Comparison of ENCODE assay signal across 27 cellular contexts in the genomic region with DNA sequence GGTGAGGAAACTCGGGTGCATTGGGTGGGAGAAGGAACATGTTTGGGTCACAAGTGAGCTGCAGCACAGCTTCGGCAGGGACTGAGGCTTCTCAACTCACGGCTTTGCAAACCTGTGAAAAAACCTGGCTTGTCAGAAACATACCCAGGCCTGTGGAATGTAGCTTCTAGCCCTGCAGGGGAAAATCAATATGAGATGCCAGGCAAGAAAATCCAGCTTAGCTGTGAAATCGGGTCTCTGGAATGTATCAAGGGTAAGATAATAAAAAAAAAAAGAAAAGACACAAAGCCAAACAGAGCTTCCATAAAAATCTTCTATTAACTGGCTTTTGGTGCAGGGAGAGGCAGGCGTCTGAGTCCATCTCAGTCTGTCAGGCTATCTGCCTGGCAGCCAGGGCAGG. TPM values are rescaled to one million over a fixed set of nuclear protein-coding genes. Genes with fewer than 3 reads are reported as not detected.
DNase-seq lines count a peak whose midpoint lies in the region; ATAC-seq and TF ChIP-seq lines count a peak whose summit lies in the region.
"Had no signal": no experiment of that assay in that cellular context is flagged by ENCODE, and none has a peak within 500 bp of the region (broad histone marks: within the 10 kb centered on the region; RNA-seq: fewer than 3 reads in every experiment).

No MANE protein-coding gene starts in this region.

- H3K4me2 ChIP-seq in smooth muscle cell, result no peak overlapping the region
- H3K4me2 ChIP-seq: A549, SK-N-SH had no signal

- H3K27me3 Mint-ChIP-seq in HFFc6 (ENCODE audit: insufficient read depth), result no peaks in the 10 kb centered on the region
- no peaks in the 10 kb centered on the region for H3K27me3 Mint-ChIP-seq in activated T-helper 17 cell treated with anti-CD3 and anti-CD28 coated beads, Interleukin-2, amount 50 U/mL, for 72 hours
- no peaks in the 10 kb centered on the region for H3K27me3 Mint-ChIP-seq in activated T-helper 1 cell treated with anti-CD3 and anti-CD28 coated beads, Interleukin-12 subunit alpha, Interleukin-12 subunit beta, Interleukin-2, Interleukin-4 antibody, amounts not matched to agents 30 ng/mL and 10 ng/mL and 1 ng/mL, durations not matched to agents 14 hours and 24 hours and 36 hours (ENCODE audit: insufficient read depth)
- H3K27me3 Mint-ChIP-seq: CD4-positive, alpha-beta memory T cell had no signal

- no peak overlapping the region for H3K4me3 Mint-ChIP-seq in HFFc6
- no peak overlapping the region for H3K4me3 Mint-ChIP-seq in activated T-helper 17 cell treated with anti-CD3 and anti-CD28 coated beads, Interleukin-2, amount 50 U/mL, for 72 hours
- no peak overlapping the region for H3K4me3 Mint-ChIP-seq in activated T-helper 1 cell treated with anti-CD3 and anti-CD28 coated beads, Interleukin-12 subunit alpha, Interleukin-12 subunit beta, Interleukin-2, Interleukin-4 antibody, amounts not matched to agents 30 ng/mL and 10 ng/mL and 1 ng/mL, durations not matched to agents 14 hours and 24 hours and 36 hours
- H3K4me3 Mint-ChIP-seq: CD4-positive, alpha-beta memory T cell; H9 had no signal

- H4K20me1 ChIP-seq in smooth muscle cell (ENCODE audit: low read depth), result no peaks in the 10 kb centered on the region

- no peak overlapping the region for H3K9ac ChIP-seq in smooth muscle cell (ENCODE audit: low read depth)
- H3K9ac ChIP-seq: GM23248, SK-N-SH had no signal

- H3K79me2 ChIP-seq in smooth muscle cell (ENCODE audit: low read depth), result no peaks in the 10 kb centered on the region

- H3K4me3 ChIP-seq in smooth muscle cell, result no peak overlapping the region
- H3K4me3 ChIP-seq: A549, GM12878, GM23248, MG63 had no signal

- H3K27ac ChIP-seq in smooth muscle cell (ENCODE audit: low read depth), result peak overlapping the region; percentile 11
- H3K27ac ChIP-seq: GM23248 had no signal

- no peak for TF ChIP-seq CTCF in HFFc6 (IDR thresholded peaks at IDR 0.05)
- no peak for TF ChIP-seq CTCF in smooth muscle cell (IDR thresholded peaks at IDR 0.05; ENCODE audit: borderline replicate concordance, insufficient read depth, poor library complexity, severe bottlenecking)

- peak overlapping the region; percentile 7; the same call in 1 of the 2 replicates for H3K27ac Mint-ChIP-seq in HFFc6
- H3K27ac Mint-ChIP-seq in activated T-helper 17 cell treated with anti-CD3 and anti-CD28 coated beads, Interleukin-2, amount 50 U/mL, for 72 hours, result peak overlapping the region; percentile 47
- H3K27ac Mint-ChIP-seq in activated T-helper 1 cell treated with anti-CD3 and anti-CD28 coated beads, Interleukin-12 subunit alpha, Interleukin-12 subunit beta, Interleukin-2, Interleukin-4 antibody, amounts not matched to agents 30 ng/mL and 10 ng/mL and 1 ng/mL, durations not matched to agents 14 hours and 24 hours and 36 hours, result no peak overlapping the region

- DNase-seq in HFFc6, result no peak
- DNase-seq in mucosa of gallbladder (ENCODE audit: low spot score), result peak; percentile 53
- no peak for DNase-seq in smooth muscle cell (lab: John Stamatoyannopoulos, UW; ENCODE audit: unreplicated experiment)
- DNase-seq in activated T-helper 1 cell treated with anti-CD3 and anti-CD28 coated beads, Interleukin-12 subunit alpha, Interleukin-12 subunit beta, Interleukin-2, Interleukin-4 antibody, amounts not matched to agents 30 ng/mL and 10 ng/mL and 1 ng/mL, durations not matched to agents 14 hours and 24 hours and 36 hours (ENCODE audit: low spot score), result no peak
- no peak for DNase-seq in T-helper 2 cell
- DNase-seq in NCI-H2081 (lab: John Stamatoyannopoulos, UW), result no peak
- DNase-seq: C1 segment of cervical spinal cord; CD4-positive, alpha-beta memory T cell; COR-L47; DMS79; EL; GDM1; GM23248; H9; KBM-7; MG63; NCI-H2029; NCI-H446 treated with DMSO at 0.1 percent for 48 hours; NCI-H526; NCI-H82; NK-92 treated with Interleukin-12 subunit alpha and Interleukin-12 subunit beta, amount 100 ng/mL, for 24 hours; RPMI8226; SHP77; SK-N-SH had no signal

- H3K9me3 ChIP-seq in smooth muscle cell (replicated peaks; ENCODE audit: low read depth), result no peaks in the 10 kb centered on the region
- H3K9me3 ChIP-seq: A549, MG63, SK-N-SH had no signal

- intact Hi-C loops in activated T-helper 1 cell treated with anti-CD3 and anti-CD28 coated beads, Interleukin-12 subunit alpha, Interleukin-12 subunit beta, Interleukin-2, Interleukin-4 antibody, amounts not matched to agents 30 ng/mL and 10 ng/mL and 1 ng/mL, durations not matched to agents 14 hours and 24 hours and 36 hours (cut with micrococcal nuclease), result no loop called here

- ATAC-seq in activated T-helper 17 cell treated with anti-CD3 and anti-CD28 coated beads, Interleukin-2, amount 50 U/mL, for 72 hours (replicated peaks), result no peak
- ATAC-seq: A549, GM12878 had no signal

- no peaks in the 10 kb centered on the region for H3K36me3 ChIP-seq in smooth muscle cell (ENCODE audit: low read depth)

- H3K27me3 ChIP-seq in smooth muscle cell (ENCODE audit: low read depth), result no peaks in the 10 kb centered on the region
- H3K27me3 ChIP-seq: MG63 had no signal

- no peak overlapping the region for H2AFZ ChIP-seq in smooth muscle cell (ENCODE audit: low read depth)
- H2AFZ ChIP-seq: GM23248 had no signal

- peaks cover 29% of the 10 kb centered on the region for H3K4me1 Mint-ChIP-seq in HFFc6 (ENCODE audit: low read depth)
- H3K4me1 Mint-ChIP-seq in activated T-helper 17 cell treated with anti-CD3 and anti-CD28 coated beads, Interleukin-2, amount 50 U/mL, for 72 hours, result no peaks in the 10 kb centered on the region
- H3K4me1 Mint-ChIP-seq in activated T-helper 1 cell treated with anti-CD3 and anti-CD28 coated beads, Interleukin-12 subunit alpha, Interleukin-12 subunit beta, Interleukin-2, Interleukin-4 antibody, amounts not matched to agents 30 ng/mL and 10 ng/mL and 1 ng/mL, durations not matched to agents 14 hours and 24 hours and 36 hours (ENCODE audit: low read depth), result peaks cover 11% of the 10 kb centered on the region
- H3K4me1 Mint-ChIP-seq: CD4-positive, alpha-beta memory T cell had no signal

- H3F3A ChIP-seq in smooth muscle cell (ENCODE audit: low read depth), result peaks cover 12% of the 10 kb centered on the region

- H3K9me3 Mint-ChIP-seq in HFFc6, result no peaks in the 10 kb centered on the region
- H3K9me3 Mint-ChIP-seq in activated T-helper 17 cell treated with anti-CD3 and anti-CD28 coated beads, Interleukin-2, amount 50 U/mL, for 72 hours, result no peaks in the 10 kb centered on the region
- no peaks in the 10 kb centered on the region for H3K9me3 Mint-ChIP-seq in activated T-helper 1 cell treated with anti-CD3 and anti-CD28 coated beads, Interleukin-12 subunit alpha, Interleukin-12 subunit beta, Interleukin-2, Interleukin-4 antibody, amounts not matched to agents 30 ng/mL and 10 ng/mL and 1 ng/mL, durations not matched to agents 14 hours and 24 hours and 36 hours
- H3K9me3 Mint-ChIP-seq: CD4-positive, alpha-beta memory T cell; H9 had no signal

- peaks cover 27% of the 10 kb centered on the region for H3K36me3 Mint-ChIP-seq in HFFc6 (ENCODE audit: low read depth)
- peaks cover 86% of the 10 kb centered on the region for H3K36me3 Mint-ChIP-seq in activated T-helper 17 cell treated with anti-CD3 and anti-CD28 coated beads, Interleukin-2, amount 50 U/mL, for 72 hours (ENCODE audit: low read depth)
- peaks cover 38% of the 10 kb centered on the region for H3K36me3 Mint-ChIP-seq in activated T-helper 1 cell treated with anti-CD3 and anti-CD28 coated beads, Interleukin-12 subunit alpha, Interleukin-12 subunit beta, Interleukin-2, Interleukin-4 antibody, amounts not matched to agents 30 ng/mL and 10 ng/mL and 1 ng/mL, durations not matched to agents 14 hours and 24 hours and 36 hours (ENCODE audit: low read depth)

- peaks cover 8% of the 10 kb centered on the region for H3K4me1 ChIP-seq in smooth muscle cell (ENCODE audit: low read depth)

- 70% methylated on average over 5 of the region's 5 CpGs for WGBS in smooth muscle cell (ENCODE audit: low lambda C conversion rate)

RNA-seq across cellular contexts. Expression of a gene that starts 28.5 kb away (rescaled TPM):
- total RNA-seq in HFFc6 (2021; fragmentation: NEBNext Ultra II Directional; extraction: Animal tissue kit (Norgen Biotek cat#: 25700)), result 100 to 1,000 TPM; 137 to 153 (median 150) TPM
- 100 to 1,000 TPM in 1 of 2 donors, 10 to 100 TPM in 1; 62.8 to 106 TPM for total RNA-seq in activated T-helper 17 cell treated with anti-CD3 and anti-CD28 coated beads, Interleukin-2, amount 50 U/mL, for 72 hours
- 106 TPM for total RNA-seq in mucosa of gallbladder
- 72.3 and 102 TPM in 2 replicates for total RNA-seq in smooth muscle cell
- 296 and 326 TPM in 2 replicates for polyA plus RNA-seq in smooth muscle cell
- 89.4 and 96.5 TPM in 2 replicates for total RNA-seq in activated T-helper 1 cell treated with anti-CD3 and anti-CD28 coated beads, Interleukin-12 subunit alpha, Interleukin-12 subunit beta, Interleukin-2, Interleukin-4 antibody, amounts not matched to agents 30 ng/mL and 10 ng/mL and 1 ng/mL, durations not matched to agents 14 hours and 24 hours and 36 hours

RNA-seq across cellular contexts. Expression of a gene that starts 28.9 kb away (rescaled TPM):
- 10 to 100 TPM; 24.9 to 28.6 (median 26.1) TPM for total RNA-seq in HFFc6 (2021; fragmentation: NEBNext Ultra II Directional; extraction: Animal tissue kit (Norgen Biotek cat#: 25700))
- 10 to 100 TPM; 17.8 to 29.7 TPM for total RNA-seq in activated T-helper 17 cell treated with anti-CD3 and anti-CD28 coated beads, Interleukin-2, amount 50 U/mL, for 72 hours
- total RNA-seq in mucosa of gallbladder, result 18.7 TPM
- 22.7 and 26.0 TPM in 2 replicates for total RNA-seq in smooth muscle cell
- polyA plus RNA-seq in smooth muscle cell, result 57.0 and 57.8 TPM in 2 replicates
- 28.4 and 28.5 TPM in 2 replicates for total RNA-seq in activated T-helper 1 cell treated with anti-CD3 and anti-CD28 coated beads, Interleukin-12 subunit alpha, Interleukin-12 subunit beta, Interleukin-2, Interleukin-4 antibody, amounts not matched to agents 30 ng/mL and 10 ng/mL and 1 ng/mL, durations not matched to agents 14 hours and 24 hours and 36 hours

RNA-seq across cellular contexts. Expression of a gene that starts 42.4 kb away (rescaled TPM):
- total RNA-seq in HFFc6 (2021; fragmentation: NEBNext Ultra II Directional; extraction: Animal tissue kit (Norgen Biotek cat#: 25700)), result 10 to 100 TPM; 60.1 to 73.6 (median 66.4) TPM
- 10 to 100 TPM; 62.0 to 79.4 TPM for total RNA-seq in activated T-helper 17 cell treated with anti-CD3 and anti-CD28 coated beads, Interleukin-2, amount 50 U/mL, for 72 hours
- total RNA-seq in mucosa of gallbladder (60.7 TPM), smooth muscle cell (27.8 and 32.1 TPM in 2 replicates)
- polyA plus RNA-seq in smooth muscle cell, result 58.9 and 81.0 TPM in 2 replicates
- 84.5 and 90.9 TPM in 2 replicates for total RNA-seq in activated T-helper 1 cell treated with anti-CD3 and anti-CD28 coated beads, Interleukin-12 subunit alpha, Interleukin-12 subunit beta, Interleukin-2, Interleukin-4 antibody, amounts not matched to agents 30 ng/mL and 10 ng/mL and 1 ng/mL, durations not matched to agents 14 hours and 24 hours and 36 hours
